1 cellular context compared by ENCODE assay signal in the genomic region with DNA sequence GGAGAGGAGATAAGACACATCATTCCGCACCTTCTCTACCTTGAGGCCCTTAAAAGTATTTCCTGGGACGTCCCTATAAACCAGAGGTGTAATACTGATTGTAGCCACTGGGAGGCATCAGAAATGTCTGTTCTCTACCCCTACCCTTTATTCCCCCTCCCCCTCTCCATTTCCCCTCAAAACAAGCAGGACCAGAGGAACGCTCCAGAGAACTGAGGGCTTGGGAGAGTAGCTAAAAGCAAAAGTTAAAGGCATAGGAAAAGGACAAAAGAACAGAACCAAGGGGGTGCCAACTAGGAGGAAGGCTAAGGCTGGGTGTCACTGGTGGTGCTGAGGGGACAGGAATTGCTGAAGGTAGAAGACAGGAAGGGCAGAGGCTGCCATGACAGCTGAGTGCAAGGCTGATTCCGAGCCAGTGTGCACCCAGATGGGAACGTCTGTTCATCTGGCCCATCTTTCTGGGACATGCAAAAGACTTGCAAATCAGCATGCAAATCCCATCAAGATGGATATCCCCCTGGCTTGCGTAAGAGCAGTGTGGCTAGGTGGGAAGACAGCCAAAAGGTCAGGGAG.
A peak's percentile ranks its signal among the peaks of the same experiment; 100 is the strongest.
TF ChIP-seq lines count a peak whose summit lies in the region.

No MANE protein-coding gene starts in this region.

TF ChIP-seq in HepG2, 621 proteins besides CTCF, POLR2A, EP300 and RAD21 (continued from another document):
- TF ChIP-seq, protein P1, sequence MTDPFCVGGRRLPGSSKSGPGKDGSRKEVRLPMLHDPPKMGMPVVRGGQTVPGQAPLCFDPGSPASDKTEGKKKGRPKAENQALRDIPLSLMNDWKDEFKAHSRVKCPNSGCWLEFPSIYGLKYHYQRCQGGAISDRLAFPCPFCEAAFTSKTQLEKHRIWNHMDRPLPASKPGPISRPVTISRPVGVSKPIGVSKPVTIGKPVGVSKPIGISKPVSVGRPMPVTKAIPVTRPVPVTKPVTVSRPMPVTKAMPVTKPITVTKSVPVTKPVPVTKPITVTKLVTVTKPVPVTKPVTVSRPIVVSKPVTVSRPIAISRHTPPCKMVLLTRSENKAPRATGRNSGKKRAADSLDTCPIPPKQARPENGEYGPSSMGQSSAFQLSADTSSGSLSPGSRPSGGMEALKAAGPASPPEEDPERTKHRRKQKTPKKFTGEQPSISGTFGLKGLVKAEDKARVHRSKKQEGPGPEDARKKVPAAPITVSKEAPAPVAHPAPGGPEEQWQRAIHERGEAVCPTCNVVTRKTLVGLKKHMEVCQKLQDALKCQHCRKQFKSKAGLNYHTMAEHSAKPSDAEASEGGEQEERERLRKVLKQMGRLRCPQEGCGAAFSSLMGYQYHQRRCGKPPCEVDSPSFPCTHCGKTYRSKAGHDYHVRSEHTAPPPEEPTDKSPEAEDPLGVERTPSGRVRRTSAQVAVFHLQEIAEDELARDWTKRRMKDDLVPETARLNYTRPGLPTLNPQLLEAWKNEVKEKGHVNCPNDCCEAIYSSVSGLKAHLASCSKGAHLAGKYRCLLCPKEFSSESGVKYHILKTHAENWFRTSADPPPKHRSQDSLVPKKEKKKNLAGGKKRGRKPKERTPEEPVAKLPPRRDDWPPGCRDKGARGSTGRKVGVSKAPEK (CRISPR knock-in tag; IDR thresholded peaks at IDR 0.05; ENCODE audit: borderline replicate concordance): no peak
- TF ChIP-seq DMAP1 (CRISPR knock-in tag; IDR thresholded peaks at IDR 0.05): no peak
- TF ChIP-seq STAG1 (CRISPR knock-in tag; IDR thresholded peaks at IDR 0.05): peak; percentile 43
- no peak for TF ChIP-seq GATAD2A (CRISPR knock-in tag; IDR thresholded peaks at IDR 0.05)
- TF ChIP-seq HOXA5 (CRISPR knock-in tag; IDR thresholded peaks at IDR 0.05): no peak
- 0 out of 2 replicates have a peak, but pooled peaks have one; percentile 72 for TF ChIP-seq ZNF572 (CRISPR knock-in tag; IDR thresholded peaks at IDR 0.05)
- TF ChIP-seq ZSCAN31 (CRISPR knock-in tag; IDR thresholded peaks at IDR 0.05; ENCODE audit: low read depth): no peak
- TF ChIP-seq ZFX (CRISPR knock-in tag; IDR thresholded peaks at IDR 0.05; ENCODE audit: low read depth): 0 out of 2 replicates have a peak, but pooled peaks have one; percentile 16
- TF ChIP-seq SMC3 (IDR thresholded peaks at IDR 0.05; ENCODE audit: low read length): peak; percentile 76
- TF ChIP-seq FOXC1 (CRISPR knock-in tag; IDR thresholded peaks at IDR 0.05; ENCODE audit: borderline replicate concordance): 0 out of 2 replicates have a peak, but pooled peaks have one; percentile 20
- TF ChIP-seq NFE2L1 (CRISPR knock-in tag; IDR thresholded peaks at IDR 0.05; ENCODE audit: borderline replicate concordance): no peak
- no peak for TF ChIP-seq ZFP1 (CRISPR knock-in tag; IDR thresholded peaks at IDR 0.05)
- 0 out of 2 replicates have a peak, but pooled peaks have one; percentile 27 for TF ChIP-seq ZBTB7A (CRISPR knock-in tag; IDR thresholded peaks at IDR 0.05)
- no peak for TF ChIP-seq ZNF564 (CRISPR knock-in tag; IDR thresholded peaks at IDR 0.05)
- TF ChIP-seq, protein P2, sequence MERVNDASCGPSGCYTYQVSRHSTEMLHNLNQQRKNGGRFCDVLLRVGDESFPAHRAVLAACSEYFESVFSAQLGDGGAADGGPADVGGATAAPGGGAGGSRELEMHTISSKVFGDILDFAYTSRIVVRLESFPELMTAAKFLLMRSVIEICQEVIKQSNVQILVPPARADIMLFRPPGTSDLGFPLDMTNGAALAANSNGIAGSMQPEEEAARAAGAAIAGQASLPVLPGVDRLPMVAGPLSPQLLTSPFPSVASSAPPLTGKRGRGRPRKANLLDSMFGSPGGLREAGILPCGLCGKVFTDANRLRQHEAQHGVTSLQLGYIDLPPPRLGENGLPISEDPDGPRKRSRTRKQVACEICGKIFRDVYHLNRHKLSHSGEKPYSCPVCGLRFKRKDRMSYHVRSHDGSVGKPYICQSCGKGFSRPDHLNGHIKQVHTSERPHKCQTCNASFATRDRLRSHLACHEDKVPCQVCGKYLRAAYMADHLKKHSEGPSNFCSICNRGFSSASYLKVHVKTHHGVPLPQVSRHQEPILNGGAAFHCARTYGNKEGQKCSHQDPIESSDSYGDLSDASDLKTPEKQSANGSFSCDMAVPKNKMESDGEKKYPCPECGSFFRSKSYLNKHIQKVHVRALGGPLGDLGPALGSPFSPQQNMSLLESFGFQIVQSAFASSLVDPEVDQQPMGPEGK (CRISPR knock-in tag; IDR thresholded peaks at IDR 0.05): peak; percentile 23; the same call in 1 of the 2 replicates
- no peak for TF ChIP-seq ZNF335 (CRISPR knock-in tag; IDR thresholded peaks at IDR 0.05)
